ENCODE assay signal across 22 cellular contexts in the genomic region with DNA sequence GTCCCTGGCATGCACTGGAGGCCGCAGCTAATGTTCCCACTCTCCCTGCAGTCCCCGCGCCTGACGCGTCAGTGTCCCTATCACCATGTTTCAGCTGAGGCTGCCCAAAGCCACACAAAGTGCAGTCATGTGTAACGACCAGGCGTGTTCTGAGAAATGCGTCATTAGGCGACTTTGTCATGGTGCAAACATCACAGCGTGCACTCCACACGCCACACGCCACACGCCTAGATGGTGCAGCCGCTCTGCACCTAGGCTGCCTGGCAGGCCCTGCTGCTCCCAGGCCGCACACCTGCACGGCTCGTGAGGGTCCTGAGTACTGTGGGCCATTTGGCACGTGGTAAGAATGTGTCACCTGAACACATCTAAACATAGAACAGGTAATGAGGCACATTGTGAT. TPM values are rescaled to one million over a fixed set of nuclear protein-coding genes. Genes with fewer than 3 reads are reported as not detected.
DNase-seq lines count a peak whose midpoint lies in the region; ATAC-seq, FAIRE-seq and TF ChIP-seq lines count a peak whose summit lies in the region.
"Had no signal": no experiment of that assay in that cellular context is flagged by ENCODE, and none has a peak within 500 bp of the region (broad histone marks: within the 10 kb centered on the region; RNA-seq: fewer than 3 reads in every experiment).

No MANE protein-coding gene starts in this region.

- H3K27me3 ChIP-seq in ascending aorta (no peaks in the 10 kb centered on the region), smooth muscle cell (ENCODE audit: low read depth) (no peaks in the 10 kb centered on the region)
- H3K27me3 ChIP-seq: adrenal gland, stomach, transverse colon had no signal

- no peak overlapping the region for H2AFZ ChIP-seq in smooth muscle cell (ENCODE audit: low read depth)
- H2AFZ ChIP-seq: GM23338 had no signal

- TF ChIP-seq POLR2A in GM12891 (IDR thresholded peaks at IDR 0.05; ENCODE audit: low read depth, low read length) = 0 out of 2 replicates have a peak, but pooled peaks have one; percentile 40

- intact Hi-C loops in ascending aorta (cut with DNase I) = no loop called here

- no peak for DNase-seq in activated T-cell treated with anti-CD3 and anti-CD28 coated beads, Interleukin-2, amount 50 U/mL, for 4 hours
- DNase-seq in activated T-cell treated with anti-CD3 and anti-CD28 coated beads, Interleukin-2, amount 50 U/mL, for 72 hours = no peak
- DNase-seq in GM12891 (ENCODE audit: insufficient read length, low spot score) (no peak), immature natural killer cell (no peak), ascending aorta (ENCODE audit: low spot score in 2 of 2) (no peak), GM10266 (ENCODE audit: extremely low spot score) (no peak), smooth muscle cell (lab: John Stamatoyannopoulos, UW; ENCODE audit: unreplicated experiment) (no peak)
- no peak for DNase-seq in stimulated activated effector memory CD8-positive, alpha-beta T cell treated with anti-CD3 and anti-CD28 coated beads, Interleukin-12 subunit alpha, Interleukin-12 subunit beta, amount 100 ng/mL, for 72 hours (ENCODE audit: low spot score in 2 of 2)
- DNase-seq: activated CD8-positive, alpha-beta memory T cell treated with anti-CD3 and anti-CD28 coated beads, Interleukin-2, amount 10 ng/mL, durations not matched to agents 7 days and 5 days; adrenal gland; GF-D8; NCI-H1048; NCI-H187 treated with DMSO at 0.1 percent for 48 hours; NCI-H69; SK-N-SH; stomach; transverse colon had no signal

- H3K9me3 Mint-ChIP-seq in activated T-cell treated with anti-CD3 and anti-CD28 coated beads, Interleukin-2, amount 50 U/mL, for 4 hours = no peaks in the 10 kb centered on the region
- no peaks in the 10 kb centered on the region for H3K9me3 Mint-ChIP-seq in activated T-cell treated with anti-CD3 and anti-CD28 coated beads, Interleukin-2, amount 50 U/mL, for 72 hours
- no peaks in the 10 kb centered on the region for H3K9me3 Mint-ChIP-seq in immature natural killer cell
- H3K9me3 Mint-ChIP-seq in stimulated activated effector memory CD8-positive, alpha-beta T cell treated with anti-CD3 and anti-CD28 coated beads, Interleukin-12 subunit alpha, Interleukin-12 subunit beta, amount 100 ng/mL, for 72 hours = no peaks in the 10 kb centered on the region
- H3K9me3 Mint-ChIP-seq: CD14-positive monocyte, GM23338 had no signal

- no peak for TF ChIP-seq CTCF in ascending aorta (IDR thresholded peaks at IDR 0.05)
- no peak for TF ChIP-seq CTCF in GM10266 (IDR thresholded peaks at IDR 0.05; ENCODE audit: control insufficient read depth, insufficient read depth, low read depth, missing control alignments)
- no peak for TF ChIP-seq CTCF in smooth muscle cell (IDR thresholded peaks at IDR 0.05; ENCODE audit: borderline replicate concordance, insufficient read depth, poor library complexity, severe bottlenecking)

- no peak for FAIRE-seq in GM12891 (lab: Jason Lieb, UNC)
- FAIRE-seq: bronchial epithelial cell, endometrium had no signal

- 99% methylated on average over 18 of the region's 18 CpGs for WGBS in smooth muscle cell (ENCODE audit: low lambda C conversion rate)

- H3K36me3 ChIP-seq in ascending aorta = peaks cover 6 to 37% of the 10 kb centered on the region in 2 donors
- no peaks in the 10 kb centered on the region for H3K36me3 ChIP-seq in smooth muscle cell (ENCODE audit: low read depth)
- H3K36me3 ChIP-seq: transverse colon had no signal

- H3K4me3 ChIP-seq in ascending aorta (no peak overlapping the region), smooth muscle cell (no peak overlapping the region)
- H3K4me3 ChIP-seq: adrenal gland, coronary artery, GM23338, transverse colon had no signal

- ATAC-seq in activated T-cell treated with anti-CD3 and anti-CD28 coated beads, Interleukin-2, amount 50 U/mL, for 4 hours = no peak
- no peak for ATAC-seq in activated T-cell treated with anti-CD3 and anti-CD28 coated beads, Interleukin-2, amount 50 U/mL, for 72 hours (replicated peaks in 1 of 2)
- no peak for ATAC-seq in stimulated activated effector memory CD8-positive, alpha-beta T cell treated with anti-CD3 and anti-CD28 coated beads, Interleukin-12 subunit alpha, Interleukin-12 subunit beta, amount 100 ng/mL, for 72 hours
- ATAC-seq: activated CD8-positive, alpha-beta memory T cell treated with anti-CD3 and anti-CD28 coated beads, Interleukin-2, amount 10 ng/mL, durations not matched to agents 7 days and 5 days; GM23338 had no signal

- H3K9me3 ChIP-seq in ascending aorta (no peaks in the 10 kb centered on the region), smooth muscle cell (replicated peaks; ENCODE audit: low read depth) (no peaks in the 10 kb centered on the region)
- H3K9me3 ChIP-seq: adrenal gland, SK-N-SH, stomach, transverse colon had no signal

- no peaks in the 10 kb centered on the region for H3F3A ChIP-seq in smooth muscle cell (ENCODE audit: low read depth)

- H4K20me1 ChIP-seq in smooth muscle cell (ENCODE audit: low read depth) = peaks cover under 1% of the 10 kb centered on the region

- no peak overlapping the region for H3K4me2 ChIP-seq in smooth muscle cell
- H3K4me2 ChIP-seq: GM23338, SK-N-SH had no signal

- peaks cover 43% of the 10 kb centered on the region for H3K4me1 Mint-ChIP-seq in activated T-cell treated with anti-CD3 and anti-CD28 coated beads, Interleukin-2, amount 50 U/mL, for 4 hours (ENCODE audit: low read depth)
- H3K4me1 Mint-ChIP-seq in activated T-cell treated with anti-CD3 and anti-CD28 coated beads, Interleukin-2, amount 50 U/mL, for 72 hours (ENCODE audit: low read depth) = peaks cover 37% of the 10 kb centered on the region
- peaks cover 32% of the 10 kb centered on the region in 2 donors for H3K4me1 Mint-ChIP-seq in immature natural killer cell
- H3K4me1 Mint-ChIP-seq in stimulated activated effector memory CD8-positive, alpha-beta T cell treated with anti-CD3 and anti-CD28 coated beads, Interleukin-12 subunit alpha, Interleukin-12 subunit beta, amount 100 ng/mL, for 72 hours = peaks cover 43% of the 10 kb centered on the region

- no peak overlapping the region for H3K27ac Mint-ChIP-seq in activated T-cell treated with anti-CD3 and anti-CD28 coated beads, Interleukin-2, amount 50 U/mL, for 72 hours
- H3K27ac Mint-ChIP-seq in immature natural killer cell = no peak overlapping the region
- peak overlapping the region; percentile 54 for H3K27ac Mint-ChIP-seq in stimulated activated effector memory CD8-positive, alpha-beta T cell treated with anti-CD3 and anti-CD28 coated beads, Interleukin-12 subunit alpha, Interleukin-12 subunit beta, amount 100 ng/mL, for 72 hours
- H3K27ac Mint-ChIP-seq: activated CD8-positive, alpha-beta memory T cell treated with anti-CD3 and anti-CD28 coated beads, Interleukin-2, amount 10 ng/mL, durations not matched to agents 7 days and 5 days; CD14-positive monocyte; GM23338 had no signal

- H3K9ac ChIP-seq in smooth muscle cell (ENCODE audit: low read depth) = no peak overlapping the region
- H3K9ac ChIP-seq: SK-N-SH had no signal

- H3K4me1 ChIP-seq in ascending aorta = peaks cover 0 to 12% of the 10 kb centered on the region in 2 donors
- H3K4me1 ChIP-seq in smooth muscle cell (ENCODE audit: low read depth) = peaks cover 4% of the 10 kb centered on the region

- H3K27ac ChIP-seq in ascending aorta (no peak overlapping the region), smooth muscle cell (ENCODE audit: low read depth) (no peak overlapping the region)
- H3K27ac ChIP-seq: adrenal gland, coronary artery, stomach, transverse colon had no signal

- peaks cover 7% of the 10 kb centered on the region for H3K36me3 Mint-ChIP-seq in activated T-cell treated with anti-CD3 and anti-CD28 coated beads, Interleukin-2, amount 50 U/mL, for 4 hours (ENCODE audit: insufficient read depth)
- no peaks in the 10 kb centered on the region for H3K36me3 Mint-ChIP-seq in activated T-cell treated with anti-CD3 and anti-CD28 coated beads, Interleukin-2, amount 50 U/mL, for 72 hours (ENCODE audit: insufficient read depth in 2 of 2)
- peaks cover 3 to 12% (median 11%) of the 10 kb centered on the region in 3 donors for H3K36me3 Mint-ChIP-seq in immature natural killer cell
- peaks cover 30% of the 10 kb centered on the region for H3K36me3 Mint-ChIP-seq in stimulated activated effector memory CD8-positive, alpha-beta T cell treated with anti-CD3 and anti-CD28 coated beads, Interleukin-12 subunit alpha, Interleukin-12 subunit beta, amount 100 ng/mL, for 72 hours

- H3K27me3 Mint-ChIP-seq in activated T-cell treated with anti-CD3 and anti-CD28 coated beads, Interleukin-2, amount 50 U/mL, for 4 hours (ENCODE audit: low read depth) = no peaks in the 10 kb centered on the region
- H3K27me3 Mint-ChIP-seq in activated T-cell treated with anti-CD3 and anti-CD28 coated beads, Interleukin-2, amount 50 U/mL, for 72 hours (ENCODE audit: low read depth) = no peaks in the 10 kb centered on the region
- peaks cover 4 to 10% (median 7%) of the 10 kb centered on the region in 3 donors for H3K27me3 Mint-ChIP-seq in immature natural killer cell (ENCODE audit: low read depth in 3 of 3)
- H3K27me3 Mint-ChIP-seq: activated CD8-positive, alpha-beta memory T cell treated with anti-CD3 and anti-CD28 coated beads, Interleukin-2, amount 10 ng/mL, durations not matched to agents 7 days and 5 days had no signal

- H3K79me2 ChIP-seq in smooth muscle cell (ENCODE audit: low read depth) = peaks cover 20% of the 10 kb centered on the region

- H3K4me3 Mint-ChIP-seq in activated T-cell treated with anti-CD3 and anti-CD28 coated beads, Interleukin-2, amount 50 U/mL, for 4 hours = peak overlapping the region; percentile 58
- H3K4me3 Mint-ChIP-seq in activated T-cell treated with anti-CD3 and anti-CD28 coated beads, Interleukin-2, amount 50 U/mL, for 72 hours = no peak overlapping the region
- H3K4me3 Mint-ChIP-seq in immature natural killer cell = peak overlapping the region in 3 of 5 donors; percentile 48 to 58 (median 49)
- no peak overlapping the region for H3K4me3 Mint-ChIP-seq in stimulated activated effector memory CD8-positive, alpha-beta T cell treated with anti-CD3 and anti-CD28 coated beads, Interleukin-12 subunit alpha, Interleukin-12 subunit beta, amount 100 ng/mL, for 72 hours
- H3K4me3 Mint-ChIP-seq: CD14-positive monocyte had no signal

RNA-seq across cellular contexts. Expression of gene CRELD2, which starts 2.4 kb away (rescaled TPM):
- 10 to 100 TPM; 62.8 to 71.2 (median 64.2) TPM for total RNA-seq in activated T-cell treated with anti-CD3 and anti-CD28 coated beads, Interleukin-2, amount 50 U/mL, for 4 hours
- 10 to 100 TPM; 24.4 to 33.2 TPM for total RNA-seq in activated T-cell treated with anti-CD3 and anti-CD28 coated beads, Interleukin-2, amount 50 U/mL, for 72 hours
- polyA plus RNA-seq in GM12891 (2012; ENCODE audit: low read depth, missing spikeins) = 35.8 TPM
- 10 to 100 TPM; 61.3 to 94.8 (median 76.9) TPM for polyA plus RNA-seq in immature natural killer cell
- 61.8 TPM for total RNA-seq in ascending aorta
- 47.4 and 52.7 TPM in 2 replicates for total RNA-seq in smooth muscle cell
- polyA plus RNA-seq in smooth muscle cell = 100 and 127 TPM in 2 replicates

RNA-seq across cellular contexts. Expression of gene ALG12, which starts 2.6 kb away (rescaled TPM):
- 10 to 100 TPM; 13.5 to 18.6 (median 14.6) TPM for total RNA-seq in activated T-cell treated with anti-CD3 and anti-CD28 coated beads, Interleukin-2, amount 50 U/mL, for 4 hours
- 10 to 100 TPM; 11.7 to 13.6 TPM for total RNA-seq in activated T-cell treated with anti-CD3 and anti-CD28 coated beads, Interleukin-2, amount 50 U/mL, for 72 hours
- 13.5 TPM for polyA plus RNA-seq in GM12891 (2012; ENCODE audit: low read depth, missing spikeins)
- 10 to 100 TPM; 11.7 to 26.6 (median 12.6) TPM for polyA plus RNA-seq in immature natural killer cell
- total RNA-seq in ascending aorta = 6.9 TPM
- 12.7 and 13.9 TPM in 2 replicates for total RNA-seq in smooth muscle cell
- polyA plus RNA-seq in smooth muscle cell = 42.7 and 45.9 TPM in 2 replicates

RNA-seq across cellular contexts. Expression of gene PIM3, which starts 39.7 kb away (rescaled TPM):
- 100 to 1,000 TPM; 426 to 498 (median 461) TPM for total RNA-seq in activated T-cell treated with anti-CD3 and anti-CD28 coated beads, Interleukin-2, amount 50 U/mL, for 4 hours
- 100 to 1,000 TPM; 209 to 236 TPM for total RNA-seq in activated T-cell treated with anti-CD3 and anti-CD28 coated beads, Interleukin-2, amount 50 U/mL, for 72 hours
- 34.2 TPM for polyA plus RNA-seq in GM12891 (2012; ENCODE audit: low read depth, missing spikeins)
- polyA plus RNA-seq in immature natural killer cell (10 to 100 TPM; 14.5 to 20.6 (median 15.8) TPM), smooth muscle cell (43.3 and 51.9 TPM in 2 replicates)
- total RNA-seq in ascending aorta (269 TPM), smooth muscle cell (19.1 and 20.1 TPM in 2 replicates)

Comparison
In these comparisons a context has a peak if more than half of its experiments do, and no peak if none do; other contexts are left out.
1. H3K4me3 Mint-ChIP-seq: peak in activated T-cell treated with anti-CD3 and anti-CD28 coated beads, Interleukin-2, amount 50 U/mL, for 4 hours (single experiment) and immature natural killer cell (3 of 5); none in activated T-cell treated with anti-CD3 and anti-CD28 coated beads, Interleukin-2, amount 50 U/mL, for 72 hours (0 of 2) and stimulated activated effector memory CD8-positive, alpha-beta T cell treated with anti-CD3 and anti-CD28 coated beads, Interleukin-12 subunit alpha, Interleukin-12 subunit beta, amount 100 ng/mL, for 72 hours (single experiment).